Comparison of ENCODE assay signal across 17 cellular contexts in genomic region chr5:80688648-80689420, GRCh38.
"Had no signal": no experiment of that assay in that cellular context is flagged by ENCODE, and none has a peak within 500 bp of the region (broad histone marks: within the 10 kb centered on the region; RNA-seq: fewer than 3 reads in every experiment).

No MANE protein-coding gene starts in this region.

- H2AFZ ChIP-seq: parathyroid adenoma had no signal

- H3K4me3 ChIP-seq: esophagus squamous epithelium, thyroid gland had no signal

- H3K9me3 ChIP-seq: esophagus squamous epithelium, thyroid gland had no signal

- H3K27me3 Mint-ChIP-seq: naive thymus-derived CD8-positive, alpha-beta T cell had no signal

- DNase-seq: activated CD4-positive, alpha-beta T cell treated with anti-CD3 and anti-CD28 coated beads for 1 hour; activated CD4-positive, alpha-beta T cell treated with anti-CD3 and anti-CD28 coated beads, Interleukin-2, amount 50 U/mL, for 48 hours; activated naive CD4-positive, alpha-beta T cell treated with anti-CD3 and anti-CD28 coated beads for 36 hours; dermis blood vessel endothelial cell; effector memory CD4-positive, alpha-beta T cell; esophagus squamous epithelium; mesendoderm; naive thymus-derived CD8-positive, alpha-beta T cell; stimulated activated CD4-positive, alpha-beta T cell treated with anti-CD3 and anti-CD28 coated beads, Interleukin-4, amount 100 ng/mL, for 24 hours; SW 1271; T-helper 2 cell; thyroid gland had no signal

- H3K36me3 ChIP-seq: thyroid gland had no signal

- H3K9me3 Mint-ChIP-seq: activated naive CD4-positive, alpha-beta T cell treated with anti-CD3 and anti-CD28 coated beads for 36 hours; activated T-helper 2 cell treated with anti-CD3 and anti-CD28 coated beads, Interferon-gamma antibody, Interleukin-2, Interleukin-4, amounts not matched to agents 10 μg/mL and 5 μg/mL and 100 μg/mL, durations not matched to agents 14 hours and 24 hours and 36 hours; naive thymus-derived CD8-positive, alpha-beta T cell; stimulated activated effector memory CD8-positive, alpha-beta T cell treated with anti-CD3 and anti-CD28 coated beads, Interleukin-12 subunit alpha, Interleukin-12 subunit beta, amount 100 ng/mL, for 72 hours had no signal

- H3K27ac ChIP-seq: esophagus squamous epithelium, parathyroid adenoma, thyroid gland, VCaP had no signal

- H3K27ac Mint-ChIP-seq: activated naive CD4-positive, alpha-beta T cell treated with anti-CD3 and anti-CD28 coated beads for 36 hours; activated T-helper 2 cell treated with anti-CD3 and anti-CD28 coated beads, Interferon-gamma antibody, Interleukin-2, Interleukin-4, amounts not matched to agents 10 μg/mL and 5 μg/mL and 100 μg/mL, durations not matched to agents 14 hours and 24 hours and 36 hours; stimulated activated effector memory CD8-positive, alpha-beta T cell treated with anti-CD3 and anti-CD28 coated beads, Interleukin-12 subunit alpha, Interleukin-12 subunit beta, amount 100 ng/mL, for 72 hours had no signal

- H3K9ac ChIP-seq: parathyroid adenoma had no signal

- H3K4me1 ChIP-seq: esophagus squamous epithelium, parathyroid adenoma, thyroid gland had no signal

- H3K27me3 ChIP-seq: esophagus squamous epithelium, thyroid gland had no signal

- H3K4me3 Mint-ChIP-seq: activated naive CD4-positive, alpha-beta T cell treated with anti-CD3 and anti-CD28 coated beads for 36 hours; naive thymus-derived CD8-positive, alpha-beta T cell; stimulated activated effector memory CD8-positive, alpha-beta T cell treated with anti-CD3 and anti-CD28 coated beads, Interleukin-12 subunit alpha, Interleukin-12 subunit beta, amount 100 ng/mL, for 72 hours had no signal

- ATAC-seq: naive thymus-derived CD8-positive, alpha-beta T cell; sciatic nerve had no signal
